9 cellular contexts compared by ENCODE assay signal in genomic region chr15:69225355-69226027, GRCh38.
DNase-seq lines count a peak whose midpoint lies in the region; ATAC-seq, FAIRE-seq and TF ChIP-seq lines count a peak whose summit lies in the region.
"Had no signal": no experiment of that assay in that cellular context is flagged by ENCODE, and none has a peak within 500 bp of the region (broad histone marks: within the 10 kb centered on the region; RNA-seq: fewer than 3 reads in every experiment).

No MANE protein-coding gene starts in this region.

- H3K4me1 ChIP-seq in esophagus squamous epithelium (peaks cover 0 to 6% (median 0%) of the 10 kb centered on the region in 3 donors), gastroesophageal sphincter (no peaks in the 10 kb centered on the region)

- 63 to 67% methylated on average over 2 of the region's 2 CpGs for WGBS in esophagus squamous epithelium, 2 donors
- 57 to 61% methylated on average over 2 of the region's 2 CpGs for WGBS in gastroesophageal sphincter (ENCODE audit: low coverage in 1 of 2), 2 donors

- H3K4me3 ChIP-seq in fibroblast of villous mesenchyme (ENCODE audit: low read depth, low read length) = no peak overlapping the region
- H3K4me3 ChIP-seq in esophagus squamous epithelium = no peak overlapping the region
- H3K4me3 ChIP-seq in gastroesophageal sphincter = no peak overlapping the region

- peaks cover 0 to 19% (median 0%) of the 10 kb centered on the region in 3 donors for H3K9me3 ChIP-seq in esophagus squamous epithelium
- H3K9me3 ChIP-seq in gastroesophageal sphincter = peaks cover 0 to 22% (median 0%) of the 10 kb centered on the region in 3 donors

- H3K36me3 ChIP-seq in esophagus squamous epithelium (peaks cover 0 to 27% (median 0%) of the 10 kb centered on the region in 3 donors), gastroesophageal sphincter (peaks cover 0 to 11% of the 10 kb centered on the region in 2 donors)

- TF ChIP-seq EP300 in gastroesophageal sphincter (IDR thresholded peaks at IDR 0.05) = no peak

- H3K27ac ChIP-seq in esophagus squamous epithelium (no peak overlapping the region), gastroesophageal sphincter (no peak overlapping the region)

- no peak for ATAC-seq in HG03442 (IDR thresholded peaks at IDR 0.05; ENCODE audit: unreplicated experiment)
- ATAC-seq in gastroesophageal sphincter = no peak

- intact Hi-C loops in esophagus squamous epithelium (cut with DNase I) = no loop called here

- TF ChIP-seq POLR2A in esophagus squamous epithelium (IDR thresholded peaks at IDR 0.05) (no peak), gastroesophageal sphincter (IDR thresholded peaks at IDR 0.05) (no peak)

- H3K27me3 ChIP-seq in esophagus squamous epithelium (no peaks in the 10 kb centered on the region), gastroesophageal sphincter (no peaks in the 10 kb centered on the region)

- peak; percentile 18 for DNase-seq in H4 (ENCODE audit: low spot score)
- DNase-seq in RPMI8226 = peak; percentile 25
- DNase-seq in fibroblast of villous mesenchyme (ENCODE audit: low read depth) = peak; percentile 65
- no peak for DNase-seq in esophagus squamous epithelium (lab: John Stamatoyannopoulos, UW)
- DNase-seq in C1 segment of cervical spinal cord (lab: John Stamatoyannopoulos, UW) = no peak

- TF ChIP-seq CTCF in fibroblast of villous mesenchyme (IDR thresholded peaks at IDR 0.05; ENCODE audit: insufficient read depth, low read depth, low read length) = peak; percentile 40
- peak in 3 of 6 experiments; percentile 20 to 39 (median 26) for TF ChIP-seq CTCF in esophagus squamous epithelium (IDR thresholded peaks at IDR 0.05)
- TF ChIP-seq CTCF in gastroesophageal sphincter (IDR thresholded peaks at IDR 0.05) = peak in 1 of 4 experiments; percentile 18

- FAIRE-seq in A204.1 (lab: Jason Lieb, UNC) = peak; percentile 56
- FAIRE-seq: GM18507 had no signal

Comparison
In these comparisons a context has a peak if more than half of its experiments do, and no peak if none do; other contexts are left out.
1. DNase-seq: peak in H4 (single experiment), RPMI8226 (single experiment) and fibroblast of villous mesenchyme (single experiment); none in esophagus squamous epithelium (single experiment) and C1 segment of cervical spinal cord (0 of 14).